Comparison of ENCODE assay signal across 9 cellular contexts in the genomic region with DNA sequence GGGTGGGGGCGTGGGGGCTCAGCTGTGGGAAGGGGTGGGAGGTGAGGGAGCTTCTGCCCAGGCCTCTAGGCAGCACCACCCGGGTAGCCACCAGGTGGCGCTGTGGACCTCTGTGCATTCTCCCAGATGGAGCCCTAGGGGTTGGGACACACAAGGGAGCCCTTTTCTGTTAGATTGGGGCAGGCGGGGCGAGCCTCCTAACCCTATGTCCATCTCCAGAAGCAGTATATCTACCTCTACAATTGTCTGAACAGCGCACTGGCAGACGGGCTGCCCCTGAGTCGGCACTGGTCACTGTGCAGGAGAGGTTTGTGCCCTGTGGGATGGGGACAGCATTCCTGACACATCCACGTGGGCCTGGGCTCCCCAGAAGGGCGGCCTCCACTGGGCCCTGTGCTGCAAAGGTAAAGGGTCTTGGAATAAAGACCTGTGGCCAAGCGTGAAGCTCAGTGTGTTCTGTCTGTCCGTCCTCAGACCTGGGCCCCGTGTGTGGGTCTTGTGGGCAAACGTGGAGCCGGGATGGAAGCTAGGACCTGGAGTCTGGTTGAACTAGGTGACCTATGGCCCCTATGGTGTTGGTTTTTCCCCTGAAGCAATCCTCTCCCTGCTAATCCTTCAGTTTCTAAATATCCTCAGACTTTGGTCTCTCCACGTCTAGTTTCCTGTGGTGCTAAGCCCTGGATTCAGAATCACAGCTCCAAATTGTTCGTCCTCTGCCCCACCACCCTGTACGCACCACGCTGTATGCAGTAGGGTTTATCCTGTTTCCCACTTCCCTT. TPM values are rescaled to one million over a fixed set of nuclear protein-coding genes. Genes with fewer than 3 reads are reported as not detected.
DNase-seq lines count a peak whose midpoint lies in the region; ATAC-seq and TF ChIP-seq lines count a peak whose summit lies in the region.
"Had no signal": no experiment of that assay in that cellular context is flagged by ENCODE, and none has a peak within 500 bp of the region (broad histone marks: within the 10 kb centered on the region; RNA-seq: fewer than 3 reads in every experiment).

No MANE protein-coding gene starts in this region.

- H3K4me3 ChIP-seq in aorta (ENCODE audit: low read length in 2 of 2) = no peak overlapping the region

- no peaks in the 10 kb centered on the region for H3K36me3 Mint-ChIP-seq in progenitor cell of endocrine pancreas (ENCODE audit: insufficient read depth)
- H3K36me3 Mint-ChIP-seq: activated naive CD8-positive, alpha-beta T cell had no signal

- no peaks in the 10 kb centered on the region for H3K27me3 ChIP-seq in aorta (ENCODE audit: control insufficient read depth in 1 of 2, insufficient read depth in 2 of 2, low read length in 1 of 2)

- ATAC-seq in aorta (ENCODE audit: low FRiP score) (peak; percentile 72), HG03095 (IDR thresholded peaks at IDR 0.05; ENCODE audit: unreplicated experiment) (no peak)

- peaks cover 5% of the 10 kb centered on the region for H3K4me1 Mint-ChIP-seq in progenitor cell of endocrine pancreas (ENCODE audit: low read depth)

- no peaks in the 10 kb centered on the region for H3K9me3 ChIP-seq in aorta (ENCODE audit: control insufficient read depth, low read length)

- no peaks in the 10 kb centered on the region for H3K9me3 Mint-ChIP-seq in progenitor cell of endocrine pancreas (ENCODE audit: low read depth)

- intact Hi-C loops in aorta (cut with DNase I) = loop anchor here (5.0 kb wide), 1 partner anchor 528 kb away; no protein-coding TSS in a partner anchor

- DNase-seq in DMS53 treated with DMSO at 0.1 percent for 48 hours (lab: John Stamatoyannopoulos, UW; ENCODE audit: unreplicated experiment) = peak; percentile 32
- DNase-seq in HuH-7 (ENCODE audit: low spot score) = peak; percentile 84
- peak; percentile 66 for DNase-seq in SK-N-DZ (ENCODE audit: low spot score)
- peak; percentile 74 for DNase-seq in activated gamma-delta T cell treated with anti-CD3 and anti-CD28 coated beads, Interleukin-2, amount 50 U/mL, for 16 hours (ENCODE audit: low read depth)
- DNase-seq in globus pallidus (ENCODE audit: low spot score) = peak; percentile 34
- peak; percentile 83 for DNase-seq in progenitor cell of endocrine pancreas (ENCODE audit: low spot score, unreplicated experiment)
- peak; percentile 84 to 95 for DNase-seq in aorta

- WGBS in aorta, 2 donors = 59 to 61% methylated on average over 19 of the region's 19 CpGs

- no peaks in the 10 kb centered on the region for H3K4me1 ChIP-seq in aorta (ENCODE audit: control insufficient read depth in 1 of 2, insufficient read depth in 2 of 2, low read length in 2 of 2)

- no peak overlapping the region for H3K27ac Mint-ChIP-seq in progenitor cell of endocrine pancreas
- H3K27ac Mint-ChIP-seq: activated naive CD8-positive, alpha-beta T cell had no signal

- H3K36me3 ChIP-seq in aorta (ENCODE audit: control insufficient read depth in 1 of 2, insufficient read depth in 2 of 2, low read length in 1 of 2) = no peaks in the 10 kb centered on the region

- H3K4me3 Mint-ChIP-seq in progenitor cell of endocrine pancreas (ENCODE audit: low read depth) = no peak overlapping the region
- H3K4me3 Mint-ChIP-seq: activated naive CD8-positive, alpha-beta T cell had no signal

- peak; percentile 94 for TF ChIP-seq CTCF in progenitor cell of endocrine pancreas (IDR thresholded peaks at IDR 0.05; ENCODE audit: unreplicated experiment)

- no peak overlapping the region for H3K27ac ChIP-seq in aorta (ENCODE audit: low read depth in 1 of 2, low read length in 2 of 2)

- H3K27me3 Mint-ChIP-seq in progenitor cell of endocrine pancreas = peaks cover 21% of the 10 kb centered on the region

RNA-seq across cellular contexts. Expression of gene LGR6, which starts 4.4 kb away (rescaled TPM):
- not detected in 2 replicates for polyA plus RNA-seq in SK-N-DZ (2014; cell fraction: cytosol; rRNA removed)
- not detected in 2 replicates for polyA plus RNA-seq in SK-N-DZ (2014; cell fraction: nucleus; rRNA removed)
- total RNA-seq in progenitor cell of endocrine pancreas = 0.47 and 0.50 TPM in 2 replicates
- 10 to 100 TPM; 31.7 to 35.6 TPM for total RNA-seq in aorta
- 10 to 100 TPM; 11.6 to 67.8 TPM for polyA plus RNA-seq in aorta

RNA-seq across cellular contexts. Expression of gene PTPN7, which starts 28.8 kb away (rescaled TPM):
- 0.10 and 0.48 TPM in 2 replicates for polyA plus RNA-seq in SK-N-DZ (2014; cell fraction: cytosol; rRNA removed)
- 0.20 and 0.93 TPM in 2 replicates for polyA plus RNA-seq in SK-N-DZ (2014; cell fraction: nucleus; rRNA removed)
- total RNA-seq in progenitor cell of endocrine pancreas (not detected in 2 replicates), aorta (1 to 10 TPM; 3.4 to 5.7 TPM)
- polyA plus RNA-seq in aorta = 1 to 10 TPM in 1 of 2 donors, under 1 TPM in 1; 0.33 to 3.4 TPM

RNA-seq across cellular contexts. Expression of gene ARL8A, which starts 44.7 kb away (rescaled TPM):
- 25.0 and 28.8 TPM in 2 replicates for polyA plus RNA-seq in SK-N-DZ (2014; cell fraction: cytosol; rRNA removed)
- polyA plus RNA-seq in SK-N-DZ (2014; cell fraction: nucleus; rRNA removed) = 23.4 and 24.9 TPM in 2 replicates
- total RNA-seq in progenitor cell of endocrine pancreas (43.7 and 57.2 TPM in 2 replicates), aorta (10 to 100 TPM; 66.3 to 87.7 TPM)
- polyA plus RNA-seq in aorta = 10 to 100 TPM; 21.8 to 32.2 TPM

Comparison
In these comparisons a context has a peak if more than half of its experiments do, and no peak if none do; other contexts are left out.
1. DNase-seq: peak in every context shown above with its lines; median percentile 90 in aorta; 84 in HuH-7; 83 in progenitor cell of endocrine pancreas; 74 in activated gamma-delta T cell treated with anti-CD3 and anti-CD28 coated beads, Interleukin-2, amount 50 U/mL, for 16 hours; 66 in SK-N-DZ; 34 in globus pallidus; 32 in DMS53 treated with DMSO at 0.1 percent for 48 hours.
2. RNA of gene LGR6, which starts 4.4 kb away (total RNA-seq): 31.7 to 35.6 TPM in aorta; 0.47 to 0.50 TPM in progenitor cell of endocrine pancreas; every median in the first group is over 10 times any median in the second.